In the genomic region with DNA sequence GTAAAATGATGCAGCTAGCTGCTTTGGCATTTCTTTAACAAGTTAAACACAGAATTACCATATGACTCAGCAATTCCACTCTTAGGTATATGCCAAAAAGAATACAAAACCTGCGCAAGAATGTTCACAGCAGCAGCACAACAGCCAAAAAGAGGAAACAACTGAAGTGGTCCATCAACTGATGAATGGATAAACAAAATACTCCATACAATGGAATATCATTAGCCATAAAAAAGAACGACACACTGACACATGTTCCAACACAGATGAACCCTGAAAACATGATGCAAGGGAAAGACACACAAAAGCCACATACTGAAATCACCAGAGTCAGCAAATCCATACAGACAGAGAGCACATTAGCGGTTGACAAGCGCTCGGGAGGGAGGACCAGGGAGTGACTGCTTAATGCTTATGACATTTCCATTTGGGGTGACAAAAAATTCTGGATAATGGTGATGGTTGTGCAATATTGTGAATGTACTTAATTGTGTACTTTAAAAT, we compare ENCODE assay signal across 1 cellular context.
TF ChIP-seq lines count a peak whose summit lies in the region.

No MANE protein-coding gene starts in this region.

TF ChIP-seq in GM23338, 12 proteins besides CTCF, POLR2A, EP300 and RAD21 (continued from another document):
- TF ChIP-seq ZNF462 (CRISPR knock-in tag; IDR thresholded peaks at IDR 0.05) = no peak
